8 cellular contexts compared by ENCODE assay signal in the genomic region with DNA sequence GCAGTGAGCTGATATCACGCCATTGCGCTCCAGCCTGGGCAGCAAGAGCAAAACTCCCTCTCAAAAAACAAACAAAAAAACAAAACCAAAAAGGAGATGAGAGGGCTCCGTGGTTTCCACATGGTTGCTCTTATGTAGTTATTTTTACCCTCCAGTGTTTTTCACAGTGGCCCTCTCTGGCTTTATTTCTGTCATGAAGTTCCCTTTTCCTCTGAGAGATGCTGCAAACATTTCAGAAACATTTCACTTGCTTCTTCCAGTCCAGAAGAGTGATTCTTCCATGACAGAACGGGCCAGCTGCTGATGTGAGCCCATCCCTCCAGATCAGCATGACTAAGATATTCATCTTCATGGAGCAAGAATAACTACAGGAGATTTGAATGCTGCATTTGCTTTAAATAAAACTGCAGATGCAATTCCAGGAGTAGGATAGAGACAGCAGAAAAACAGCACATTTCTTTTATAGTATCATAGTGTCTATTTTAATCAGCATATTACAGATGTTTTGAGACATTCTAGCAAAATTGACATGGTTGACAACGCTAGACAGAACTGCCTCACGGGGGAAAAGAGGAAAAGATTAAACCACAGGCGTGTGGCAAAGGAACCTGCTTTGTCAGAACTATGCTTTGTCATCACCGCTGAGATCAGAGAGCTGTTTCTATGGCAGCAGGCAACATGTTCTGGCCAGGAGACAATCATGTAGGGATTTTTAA.
DNase-seq lines count a peak whose midpoint lies in the region; ATAC-seq lines count a peak whose summit lies in the region.

No MANE protein-coding gene starts in this region.

- DNase-seq in Ammon's horn (ENCODE audit: low spot score) = peak; percentile 79
- DNase-seq in NCI-H2029 (lab: John Stamatoyannopoulos, UW) = peak; percentile 72
- peak; percentile 18 for DNase-seq in midbrain (lab: John Stamatoyannopoulos, UW)
- DNase-seq in central memory CD4-positive, alpha-beta T cell = no peak
- DNase-seq in DMS114 treated with DMSO at 0.1 percent for 48 hours (lab: John Stamatoyannopoulos, UW; ENCODE audit: unreplicated experiment) = no peak

- H3K9me3 Mint-ChIP-seq in activated naive CD8-positive, alpha-beta T cell (ENCODE audit: low read depth) = no peaks in the 10 kb centered on the region

- ATAC-seq in GM18508 (IDR thresholded peaks at IDR 0.05; ENCODE audit: insufficient read depth, unreplicated experiment) = peak; percentile 81
- ATAC-seq in HG02884 (IDR thresholded peaks at IDR 0.05; ENCODE audit: unreplicated experiment) = peak; percentile 76

- peak overlapping the region; percentile 18 for H3K4me3 Mint-ChIP-seq in activated naive CD8-positive, alpha-beta T cell

- H3K4me1 Mint-ChIP-seq in activated naive CD8-positive, alpha-beta T cell (ENCODE audit: low read depth) = peaks cover 52% of the 10 kb centered on the region

- peak overlapping the region; percentile 16 for H3K27ac Mint-ChIP-seq in activated naive CD8-positive, alpha-beta T cell

- H3K36me3 Mint-ChIP-seq in activated naive CD8-positive, alpha-beta T cell = peaks cover 2% of the 10 kb centered on the region

- no peaks in the 10 kb centered on the region for H3K27me3 Mint-ChIP-seq in activated naive CD8-positive, alpha-beta T cell

Comparison
In these comparisons a context has a peak if more than half of its experiments do, and no peak if none do; other contexts are left out.
1. DNase-seq: peak in Ammon's horn (single experiment), NCI-H2029 (single experiment) and midbrain (single experiment); none in central memory CD4-positive, alpha-beta T cell (single experiment) and DMS114 treated with DMSO at 0.1 percent for 48 hours (single experiment).